ENCODE assay signal across 9 cellular contexts in the genomic region with DNA sequence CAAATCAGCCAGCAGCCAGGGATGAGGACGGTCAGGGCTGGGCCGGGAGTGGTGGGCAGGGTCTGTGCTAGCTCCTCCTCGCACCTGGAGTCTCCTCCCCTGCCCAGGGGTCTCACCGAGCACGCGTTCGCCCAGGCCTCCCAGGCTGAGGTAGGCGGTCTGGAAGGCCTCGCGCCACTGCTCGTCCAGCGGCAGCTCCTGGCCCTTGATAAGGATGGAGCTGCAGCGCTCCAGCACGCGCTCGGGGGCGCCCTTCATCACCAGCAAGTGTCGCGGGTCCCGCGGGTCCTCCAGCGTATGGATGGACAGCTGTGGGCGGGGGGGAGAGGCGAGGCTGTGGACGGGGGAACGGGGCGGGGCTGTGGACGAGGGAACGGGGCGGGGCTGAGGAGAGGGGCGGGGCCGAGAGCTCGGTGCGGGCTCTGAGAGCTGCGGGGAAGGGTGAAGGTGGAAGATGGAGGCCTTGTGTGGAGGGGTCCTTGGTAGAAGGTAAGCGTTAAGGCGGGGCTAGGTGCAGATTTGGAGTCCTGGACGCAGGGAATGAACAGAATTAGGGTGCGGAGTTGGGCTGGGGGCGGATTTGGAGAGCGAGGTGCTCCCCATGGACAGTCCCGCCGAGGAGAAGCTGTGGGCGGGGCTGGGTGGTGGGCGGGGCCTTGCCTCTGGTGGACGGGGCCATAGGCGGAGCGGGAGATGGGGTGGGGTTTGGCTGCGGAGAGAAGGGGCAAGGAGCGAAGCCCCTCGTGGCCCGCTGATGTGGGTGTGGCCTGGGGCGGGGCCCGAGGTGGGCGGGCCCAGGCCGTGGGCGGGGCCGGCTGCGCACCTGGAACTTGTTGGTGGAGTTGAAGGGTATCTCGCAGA. TPM values are rescaled to one million over a fixed set of nuclear protein-coding genes. Genes with fewer than 3 reads are reported as not detected.
DNase-seq lines count a peak whose midpoint lies in the region; ATAC-seq and TF ChIP-seq lines count a peak whose summit lies in the region.
"Had no signal": no experiment of that assay in that cellular context is flagged by ENCODE, and none has a peak within 500 bp of the region (broad histone marks: within the 10 kb centered on the region; RNA-seq: fewer than 3 reads in every experiment).

No MANE protein-coding gene starts in this region.

- peak overlapping the region; percentile 29 to 32 for H3K4me3 ChIP-seq in CD4-positive, alpha-beta memory T cell (ENCODE audit: low read length in 2 of 2)
- H3K4me3 ChIP-seq in neural cell (ENCODE audit: low read length) (peak overlapping the region; percentile 65), thoracic aorta (peak overlapping the region; percentile 51)

- H3K4me2 ChIP-seq in neural cell (ENCODE audit: low read length): no peak overlapping the region

- intact Hi-C loops in CD4-positive, alpha-beta memory T cell (cut with micrococcal nuclease): no loop called here

- peak overlapping the region in 2 of 7 donors; percentile 51 to 68 for H3K27ac Mint-ChIP-seq in CD4-positive, alpha-beta memory T cell
- no peak overlapping the region for H3K27ac Mint-ChIP-seq in activated CD8-positive, alpha-beta memory T cell treated with anti-CD3 and anti-CD28 coated beads, Interleukin-2, amount 10 ng/mL, durations not matched to agents 7 days and 5 days

- no peak overlapping the region for H3K9ac ChIP-seq in neural cell (ENCODE audit: low read length)

- no peak overlapping the region for H2AFZ ChIP-seq in neural cell (ENCODE audit: low read depth, low read length)

- H3K9me3 ChIP-seq in CD4-positive, alpha-beta memory T cell (ENCODE audit: control insufficient read depth in 1 of 2, low read length in 2 of 2): no peaks in the 10 kb centered on the region
- H3K9me3 ChIP-seq in neural cell (ENCODE audit: low read length) (no peaks in the 10 kb centered on the region), thoracic aorta (no peaks in the 10 kb centered on the region)

- no peaks in the 10 kb centered on the region for H3K36me3 ChIP-seq in CD4-positive, alpha-beta memory T cell (ENCODE audit: insufficient read depth, low read length)
- H3K36me3 ChIP-seq in neural cell (ENCODE audit: insufficient read depth, low read length): no peaks in the 10 kb centered on the region
- H3K36me3 ChIP-seq in thoracic aorta: no peaks in the 10 kb centered on the region

- H3K27me3 Mint-ChIP-seq in CD4-positive, alpha-beta memory T cell: peaks cover 23 to 26% of the 10 kb centered on the region in 2 donors
- peaks cover 30% of the 10 kb centered on the region for H3K27me3 Mint-ChIP-seq in activated CD8-positive, alpha-beta memory T cell treated with anti-CD3 and anti-CD28 coated beads, Interleukin-2, amount 10 ng/mL, durations not matched to agents 7 days and 5 days

- H4K20me1 ChIP-seq in neural cell (ENCODE audit: insufficient read depth): no peaks in the 10 kb centered on the region

- H3K79me2 ChIP-seq in neural cell (replicated peaks; ENCODE audit: insufficient read depth, low read length): no peaks in the 10 kb centered on the region

- TF ChIP-seq RAD21 in neural cell (conservative IDR thresholded peaks at IDR 0.05): no peak

- H3K4me1 Mint-ChIP-seq in CD4-positive, alpha-beta memory T cell: peaks cover 7 to 19% (median 12%) of the 10 kb centered on the region in 4 donors
- H3K4me1 Mint-ChIP-seq in activated CD8-positive, alpha-beta memory T cell treated with anti-CD3 and anti-CD28 coated beads, Interleukin-2, amount 10 ng/mL, durations not matched to agents 7 days and 5 days: peaks cover 8% of the 10 kb centered on the region

- peak; percentile 16 to 54 (median 28) for DNase-seq in CD4-positive, alpha-beta memory T cell
- DNase-seq in NCI-H1092 (lab: John Stamatoyannopoulos, UW): peak; percentile 39
- peak; percentile 66 for DNase-seq in activated CD8-positive, alpha-beta memory T cell treated with anti-CD3 and anti-CD28 coated beads, Interleukin-2, amount 10 ng/mL, durations not matched to agents 7 days and 5 days
- no peak for DNase-seq in thoracic aorta (ENCODE audit: low spot score)
- no peak for DNase-seq in HPDE6-E6E7 (ENCODE audit: extremely low spot score)

- TF ChIP-seq CTCF in neural cell (IDR thresholded peaks at IDR 0.05; ENCODE audit: poor library complexity, severe bottlenecking): peak; percentile 29
- TF ChIP-seq CTCF in thoracic aorta (IDR thresholded peaks at IDR 0.05): no peak

- TF ChIP-seq EP300 in neural cell (conservative IDR thresholded peaks at IDR 0.05; ENCODE audit: poor library complexity, severe bottlenecking): no peak

- H3K9me2 ChIP-seq in neural cell (ENCODE audit: insufficient read depth, low read length): no peaks in the 10 kb centered on the region

- H3K9me3 Mint-ChIP-seq in CD4-positive, alpha-beta memory T cell: peaks cover 0 to 4% (median 0%) of the 10 kb centered on the region in 8 donors
- no peaks in the 10 kb centered on the region for H3K9me3 Mint-ChIP-seq in activated CD8-positive, alpha-beta memory T cell treated with anti-CD3 and anti-CD28 coated beads, Interleukin-2, amount 10 ng/mL, durations not matched to agents 7 days and 5 days (ENCODE audit: low read depth)

- H3K27me3 ChIP-seq in CD4-positive, alpha-beta memory T cell (ENCODE audit: insufficient read depth, low read length): peaks cover 5% of the 10 kb centered on the region
- H3K27me3 ChIP-seq in neural cell (ENCODE audit: insufficient read depth, low read depth, low read length) (peaks cover 30% of the 10 kb centered on the region), thoracic aorta (replicated peaks; ENCODE audit: insufficient read depth) (no peaks in the 10 kb centered on the region)

- POLR2A ChIA-PET in CD4-positive, alpha-beta memory T cell (lab: Charles Lee; ENCODE audit: partially characterized antibody): interaction anchor here (1.0 kb wide), 1 partner anchor 87 kb away, joined by 3 read pairs; no protein-coding TSS in a partner anchor

- CTCF ChIA-PET in CD4-positive, alpha-beta memory T cell (lab: Charles Lee; ENCODE audit: partially characterized antibody): interaction anchor here (2.4 kb wide), 1 partner anchor 9 kb away, joined by 9 read pairs; no protein-coding TSS in a partner anchor
- CTCF ChIA-PET in activated CD8-positive, alpha-beta memory T cell treated with anti-CD3 and anti-CD28 coated beads, Interleukin-2, amount 10 ng/mL, durations not matched to agents 7 days and 5 days (lab: Charles Lee): interaction anchor here (0.7 to 2.4 kb wide), 5 partner anchors 9 to 262 kb away, joined by 3 to 9 read pairs (median 3); no protein-coding TSS in a partner anchor

- no peaks in the 10 kb centered on the region for H3F3A ChIP-seq in neural cell (ENCODE audit: insufficient read depth, low read length, poor library complexity, severe bottlenecking)

- peak; percentile 67 for ATAC-seq in activated CD8-positive, alpha-beta memory T cell treated with anti-CD3 and anti-CD28 coated beads, Interleukin-2, amount 10 ng/mL, durations not matched to agents 7 days and 5 days
- ATAC-seq in esophagus mucosa (peak; percentile 32), thoracic aorta (ENCODE audit: insufficient number of reproducible peaks, low FRiP score, low read depth) (no peak), HG02759 (IDR thresholded peaks at IDR 0.05; ENCODE audit: unreplicated experiment) (no peak)

- no peaks in the 10 kb centered on the region for H3K36me3 Mint-ChIP-seq in CD4-positive, alpha-beta memory T cell
- no peaks in the 10 kb centered on the region for H3K36me3 Mint-ChIP-seq in activated CD8-positive, alpha-beta memory T cell treated with anti-CD3 and anti-CD28 coated beads, Interleukin-2, amount 10 ng/mL, durations not matched to agents 7 days and 5 days

- H3K4me1 ChIP-seq in CD4-positive, alpha-beta memory T cell (ENCODE audit: insufficient read depth, low read length): peaks cover 12% of the 10 kb centered on the region
- H3K4me1 ChIP-seq in thoracic aorta (ENCODE audit: control insufficient read depth in 1 of 2, low read depth in 2 of 2): peaks cover 0 to 5% of the 10 kb centered on the region in 2 donors

- no peak overlapping the region for H3K27ac ChIP-seq in CD4-positive, alpha-beta memory T cell (ENCODE audit: low read depth, low read length)
- no peak overlapping the region for H3K27ac ChIP-seq in neural cell (ENCODE audit: low read length)
- no peak overlapping the region for H3K27ac ChIP-seq in thoracic aorta

- peak overlapping the region; percentile 76 to 88 (median 80) for H3K4me3 Mint-ChIP-seq in CD4-positive, alpha-beta memory T cell
- H3K4me3 Mint-ChIP-seq in activated CD8-positive, alpha-beta memory T cell treated with anti-CD3 and anti-CD28 coated beads, Interleukin-2, amount 10 ng/mL, durations not matched to agents 7 days and 5 days: peak overlapping the region; percentile 52

RNA-seq across cellular contexts. Expression of a gene that starts 5.7 kb away (rescaled TPM):
- total RNA-seq in CD4-positive, alpha-beta memory T cell: not detected
- polyA plus RNA-seq in CD4-positive, alpha-beta memory T cell: not detected
- not detected for total RNA-seq in activated CD8-positive, alpha-beta memory T cell treated with anti-CD3 and anti-CD28 coated beads, Interleukin-2, amount 10 ng/mL, durations not matched to agents 7 days and 5 days
- total RNA-seq in esophagus mucosa (not detected), thoracic aorta (under 1 TPM in 1 of 2 donors, not detected in 1; 0.35 TPM)
- polyA plus RNA-seq in neural cell: 0.34 TPM in 1 of 2 replicates, not detected in the other
- polyA minus RNA-seq in neural cell: not detected in 2 replicates
- total RNA-seq: liver had no signal
- polyA plus RNA-seq: liver had no signal

RNA-seq across cellular contexts. Expression of a gene that starts 12.3 kb away (rescaled TPM):
- 10 to 100 TPM; 41.3 to 41.9 TPM for total RNA-seq in CD4-positive, alpha-beta memory T cell
- 100 to 1,000 TPM; 160 to 189 TPM for polyA plus RNA-seq in CD4-positive, alpha-beta memory T cell
- 10 to 100 TPM; 43.6 to 65.3 TPM for total RNA-seq in activated CD8-positive, alpha-beta memory T cell treated with anti-CD3 and anti-CD28 coated beads, Interleukin-2, amount 10 ng/mL, durations not matched to agents 7 days and 5 days
- 87.7 TPM for total RNA-seq in esophagus mucosa
- polyA plus RNA-seq in neural cell: 106 and 108 TPM in 2 replicates
- 37.7 and 37.9 TPM in 2 replicates for polyA minus RNA-seq in neural cell
- total RNA-seq in thoracic aorta: 10 to 100 TPM; 49.7 to 75.8 TPM

RNA-seq across cellular contexts. Expression of a gene that starts 24.5 kb away (rescaled TPM):
- total RNA-seq in CD4-positive, alpha-beta memory T cell: not detected
- not detected for polyA plus RNA-seq in CD4-positive, alpha-beta memory T cell
- total RNA-seq in activated CD8-positive, alpha-beta memory T cell treated with anti-CD3 and anti-CD28 coated beads, Interleukin-2, amount 10 ng/mL, durations not matched to agents 7 days and 5 days: not detected
- total RNA-seq in esophagus mucosa (not detected), thoracic aorta (not detected)
- not detected in 2 replicates for polyA plus RNA-seq in neural cell
- polyA minus RNA-seq in neural cell: not detected in 2 replicates
- total RNA-seq: liver had no signal
- polyA plus RNA-seq: liver had no signal

RNA-seq across cellular contexts. Expression of a gene that starts 28.2 kb away (rescaled TPM):
- total RNA-seq in CD4-positive, alpha-beta memory T cell: not detected
- not detected for polyA plus RNA-seq in CD4-positive, alpha-beta memory T cell
- total RNA-seq in activated CD8-positive, alpha-beta memory T cell treated with anti-CD3 and anti-CD28 coated beads, Interleukin-2, amount 10 ng/mL, durations not matched to agents 7 days and 5 days: not detected
- not detected for total RNA-seq in esophagus mucosa
- polyA plus RNA-seq in neural cell: not detected in 2 replicates
- not detected in 2 replicates for polyA minus RNA-seq in neural cell
- total RNA-seq in thoracic aorta: not detected
- total RNA-seq: liver had no signal
- polyA plus RNA-seq: liver had no signal

RNA-seq across cellular contexts. Expression of a gene that starts 29.7 kb away (rescaled TPM):
- not detected for total RNA-seq in CD4-positive, alpha-beta memory T cell
- not detected for polyA plus RNA-seq in CD4-positive, alpha-beta memory T cell
- not detected for total RNA-seq in activated CD8-positive, alpha-beta memory T cell treated with anti-CD3 and anti-CD28 coated beads, Interleukin-2, amount 10 ng/mL, durations not matched to agents 7 days and 5 days
- 1,433 TPM for total RNA-seq in esophagus mucosa
- not detected in 2 replicates for polyA plus RNA-seq in neural cell
- polyA minus RNA-seq in neural cell: not detected in 2 replicates
- 1 to 10 TPM in 1 of 2 donors, not detected in 1; 1.5 TPM for total RNA-seq in thoracic aorta
- total RNA-seq: liver had no signal
- polyA plus RNA-seq: liver had no signal

Comparison
In these comparisons a context has a peak if more than half of its experiments do, and no peak if none do; other contexts are left out.
1. DNase-seq: peak in CD4-positive, alpha-beta memory T cell (5 of 5), NCI-H1092 (single experiment) and activated CD8-positive, alpha-beta memory T cell treated with anti-CD3 and anti-CD28 coated beads, Interleukin-2, amount 10 ng/mL, durations not matched to agents 7 days and 5 days (single experiment); none in thoracic aorta (single experiment) and HPDE6-E6E7 (single experiment).
2. ATAC-seq: peak in activated CD8-positive, alpha-beta memory T cell treated with anti-CD3 and anti-CD28 coated beads, Interleukin-2, amount 10 ng/mL, durations not matched to agents 7 days and 5 days (single experiment) and esophagus mucosa (single experiment); none in thoracic aorta (single experiment) and HG02759 (single experiment).
3. Peak in every context shown above with its lines, with median percentiles within 50 percentile points of each other: H3K4me3 ChIP-seq.